ENCODE assay signal across 23 cellular contexts in the genomic region with DNA sequence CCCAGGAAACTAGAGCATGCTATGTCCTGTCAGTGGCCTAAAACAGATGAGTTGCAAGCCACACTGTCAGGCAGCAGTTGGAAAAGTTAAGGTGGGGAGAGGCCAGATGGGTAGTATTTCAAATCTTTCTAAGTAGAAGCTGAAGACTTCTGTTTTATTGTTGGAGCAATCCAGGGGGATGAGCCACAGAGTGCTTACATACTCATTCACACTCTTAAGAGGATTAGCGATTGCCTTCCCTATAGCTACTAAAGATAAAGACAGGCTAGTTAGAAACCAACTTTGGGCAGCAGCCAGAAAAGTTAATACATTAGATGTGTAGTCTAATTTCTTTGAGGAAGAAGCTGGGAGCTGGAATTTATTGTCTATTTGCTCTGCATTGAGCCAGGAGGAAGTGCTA.
A peak's percentile ranks its signal among the peaks of the same experiment; 100 is the strongest.
DNase-seq lines count a peak whose midpoint lies in the region; ATAC-seq, FAIRE-seq and TF ChIP-seq lines count a peak whose summit lies in the region.
"Had no signal": no experiment of that assay in that cellular context is flagged by ENCODE, and none has a peak within 500 bp of the region (broad histone marks: within the 10 kb centered on the region; RNA-seq: fewer than 3 reads in every experiment).

No MANE protein-coding gene starts in this region.

- no peak overlapping the region for H3K56ac ChIP-seq in H1 (replicated peaks; ENCODE audit: insufficient read length, low read depth, low read length)

- H2BK5ac ChIP-seq in H1 (ENCODE audit: low read depth, low read length): no peak overlapping the region

- 0 out of 2 replicates have a peak overlapping the region, but pooled peaks have one; percentile 23 for H2BK12ac ChIP-seq in H1 (ENCODE audit: low read depth, low read length)

- H3K27me3 ChIP-seq in HAP-1 (ENCODE audit: low read depth) (no peaks in the 10 kb centered on the region), H1 (replicated peaks in 1 of 4; ENCODE audit: control insufficient read depth in 3 of 4, extremely low read depth in 1 of 4, insufficient read depth in 3 of 4, low read length in 3 of 4) (no peaks in the 10 kb centered on the region)

- CTCF ChIA-PET in H1 (lab: Charles Lee; ENCODE audit: partially characterized antibody): interaction anchor here (0.9 kb wide), 1 partner anchor 32 kb away, joined by 3 read pairs; no protein-coding TSS in a partner anchor

- TF ChIP-seq EP300 in H1 (IDR thresholded peaks at IDR 0.05; ENCODE audit: borderline replicate concordance in 1 of 2, low read depth in 2 of 2, low read length in 2 of 2): no peak

- no peak overlapping the region for H3K27ac ChIP-seq in H1 (ENCODE audit: low read depth, low read length)
- H3K27ac ChIP-seq: A549 had no signal

- 73% methylated on average over 1 of the region's 1 CpG; no CpG with 5 or more reads in 1 of the 2 experiments for WGBS in H1 (ENCODE audit: extremely low coverage in 1 of 2, insufficient coverage in 1 of 2, insufficient read length in 1 of 2, insufficient replicate concordance in 2 of 2, low coverage in 1 of 2, low lambda C conversion rate in 2 of 2, missing lambda C conversion rate in 1 of 2), 2 experiments

- no peak overlapping the region for H3K9ac ChIP-seq in H1 (replicated peaks in 1 of 4; ENCODE audit: extremely low read depth in 1 of 4, low read depth in 3 of 4, low read length in 3 of 4)
- H3K9ac ChIP-seq: SK-N-SH had no signal

- H4K5ac ChIP-seq in H1 (ENCODE audit: insufficient read length, low read depth, low read length): no peak overlapping the region

- POLR2A ChIA-PET in H1 (lab: Charles Lee; ENCODE audit: partially characterized antibody): no interaction called here

- H3K4me3 ChIP-seq in HAP-1: no peak overlapping the region
- H3K4me3 ChIP-seq in H1 (ENCODE audit: extremely low read depth in 1 of 4, insufficient read depth in 2 of 4, low read depth in 3 of 4, low read length in 4 of 4): no peak overlapping the region
- no peak overlapping the region for H3K4me3 ChIP-seq in retinal pigment epithelial cell (ENCODE audit: low read length)
- H3K4me3 ChIP-seq: A549 had no signal

- H3K79me2 ChIP-seq in H1 (ENCODE audit: control insufficient read depth in 1 of 2, insufficient read depth in 2 of 2, low read length in 2 of 2): no peaks in the 10 kb centered on the region

- H2AK5ac ChIP-seq in H1 (ENCODE audit: low read depth, low read length): no peak overlapping the region

- in situ Hi-C loops in HAP-1 (cut with MboI; ENCODE audit: low sequenced_read_pairs): no loop called here

- peaks cover 6% of the 10 kb centered on the region for H3K4me1 ChIP-seq in HAP-1
- no peaks in the 10 kb centered on the region for H3K4me1 ChIP-seq in H1 (replicated peaks in 1 of 4; ENCODE audit: control insufficient read depth in 3 of 4, insufficient read depth in 4 of 4, low read length in 3 of 4)
- H3K4me1 ChIP-seq: A549 had no signal

- no peak overlapping the region for H3K14ac ChIP-seq in H1 (ENCODE audit: insufficient read length)

- TF ChIP-seq POLR2A in H1 (IDR thresholded peaks at IDR 0.05; ENCODE audit: control extremely low read depth in 1 of 2, low read depth in 2 of 2, low read length in 2 of 2): no peak

- no peak overlapping the region for H2BK15ac ChIP-seq in H1 (ENCODE audit: low read length)

- H3K9me3 ChIP-seq in HAP-1: peaks cover 5% of the 10 kb centered on the region; the same call in 1 of the 2 replicates
- H3K9me3 ChIP-seq in H1 (ENCODE audit: insufficient read depth in 2 of 2, low read depth in 1 of 2, low read length in 1 of 2): peaks cover 4 to 5% of the 10 kb centered on the region in 2 experiments
- H3K9me3 ChIP-seq: A549, SK-N-SH had no signal

- no peak overlapping the region for H3K4ac ChIP-seq in H1 (replicated peaks; ENCODE audit: insufficient read length, low read depth, low read length)

- H3K79me1 ChIP-seq in H1 (ENCODE audit: low read depth, low read length): no peaks in the 10 kb centered on the region

- H2BK20ac ChIP-seq in H1 (ENCODE audit: low read length): no peak overlapping the region

- DNase-seq in HAP-1 (ENCODE audit: low spot score in 2 of 2): peak; percentile 51 to 82
- peak; percentile 87 to 97 for DNase-seq in NCI-H524 (lab: John Stamatoyannopoulos, UW)
- no peak for DNase-seq in H1 (ENCODE audit: low read depth in 1 of 2, low spot score in 2 of 2)
- peak; percentile 35 for DNase-seq in retinal pigment epithelial cell (ENCODE audit: low read depth)
- DNase-seq in NCI-H1048 (lab: John Stamatoyannopoulos, UW): no peak
- DNase-seq in AG08396 (ENCODE audit: low spot score): no peak
- DNase-seq: C1 segment of cervical spinal cord; CD4-positive, alpha-beta memory T cell; COR-L47; DMS153; DND-41; MV-4-11; NCI-H1105 treated with DMSO at 0.1 percent for 48 hours; NCI-H146; NCI-H1930; NCI-H2107; NCI-H2227 treated with DMSO at 0.1 percent for 48 hours; PC-3; SK-N-SH; SW 1271 had no signal

- no peaks in the 10 kb centered on the region for H3K23me2 ChIP-seq in H1 (ENCODE audit: low read depth, low read length)

- peak overlapping the region; percentile 16; the same call in 1 of the 2 replicates for H2AFZ ChIP-seq in H1 (ENCODE audit: low read length)

- ATAC-seq in GM18858 (IDR thresholded peaks at IDR 0.05; ENCODE audit: unreplicated experiment): no peak
- ATAC-seq: A549, PC-3 had no signal

- no peak overlapping the region for H4K91ac ChIP-seq in H1 (replicated peaks; ENCODE audit: insufficient read length, low read length)

- H4K8ac ChIP-seq in H1 (ENCODE audit: extremely low read depth, insufficient read depth, low read length): no peak overlapping the region

- H3K4me2 ChIP-seq in H1 (ENCODE audit: insufficient read depth in 1 of 2, low read depth in 2 of 2, low read length in 2 of 2): no peak overlapping the region
- H3K4me2 ChIP-seq: A549, SK-N-SH had no signal

- H3K23ac ChIP-seq in H1 (ENCODE audit: insufficient read length): no peak overlapping the region

- H4K20me1 ChIP-seq in H1 (replicated peaks in 1 of 2; ENCODE audit: control insufficient read depth in 1 of 2, insufficient read depth in 2 of 2, low read length in 2 of 2): no peaks in the 10 kb centered on the region

- TF ChIP-seq CTCF in H1 (IDR thresholded peaks at IDR 0.05; ENCODE audit: control extremely low read depth in 1 of 3, insufficient read depth in 1 of 3, low read depth in 1 of 3, low read length in 3 of 3) (no peak), retinal pigment epithelial cell (conservative IDR thresholded peaks at IDR 0.05; ENCODE audit: low read depth, low read length) (no peak)

- FAIRE-seq in H1 (lab: Jason Lieb, UNC): no peak
- FAIRE-seq: A549, GM18507 had no signal

- no peak overlapping the region for H2BK120ac ChIP-seq in H1 (replicated peaks; ENCODE audit: low read depth, low read length)

- H3K36me3 ChIP-seq in HAP-1 (replicated peaks) (no peaks in the 10 kb centered on the region), H1 (ENCODE audit: control insufficient read depth in 2 of 4, insufficient read depth in 4 of 4, low read length in 3 of 4) (no peaks in the 10 kb centered on the region)

- H3K18ac ChIP-seq in H1 (ENCODE audit: extremely low read depth, low read length): no peak overlapping the region

- TF ChIP-seq RAD21 in H1 (IDR thresholded peaks at IDR 0.05 in 1 of 2, conservative IDR thresholded peaks at IDR 0.05 in 1 of 2; ENCODE audit: low read depth in 2 of 2, low read length in 2 of 2): no peak

TF ChIP-seq in H1, 55 proteins besides CTCF, POLR2A, EP300 and RAD21:
- TF ChIP-seq CBX5 (IDR thresholded peaks at IDR 0.05; ENCODE audit: low read depth, low read length): no peak
- no peak for TF ChIP-seq CHD2 (IDR thresholded peaks at IDR 0.05; ENCODE audit: low read length)
- TF ChIP-seq, protein P1, sequence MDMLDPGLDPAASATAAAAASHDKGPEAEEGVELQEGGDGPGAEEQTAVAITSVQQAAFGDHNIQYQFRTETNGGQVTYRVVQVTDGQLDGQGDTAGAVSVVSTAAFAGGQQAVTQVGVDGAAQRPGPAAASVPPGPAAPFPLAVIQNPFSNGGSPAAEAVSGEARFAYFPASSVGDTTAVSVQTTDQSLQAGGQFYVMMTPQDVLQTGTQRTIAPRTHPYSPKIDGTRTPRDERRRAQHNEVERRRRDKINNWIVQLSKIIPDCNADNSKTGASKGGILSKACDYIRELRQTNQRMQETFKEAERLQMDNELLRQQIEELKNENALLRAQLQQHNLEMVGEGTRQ (IDR thresholded peaks at IDR 0.05; ENCODE audit: low read length): no peak
- TF ChIP-seq RBBP5 (IDR thresholded peaks at IDR 0.05; ENCODE audit: borderline replicate concordance, low read depth, low read length): no peak
- TF ChIP-seq, protein P2, sequence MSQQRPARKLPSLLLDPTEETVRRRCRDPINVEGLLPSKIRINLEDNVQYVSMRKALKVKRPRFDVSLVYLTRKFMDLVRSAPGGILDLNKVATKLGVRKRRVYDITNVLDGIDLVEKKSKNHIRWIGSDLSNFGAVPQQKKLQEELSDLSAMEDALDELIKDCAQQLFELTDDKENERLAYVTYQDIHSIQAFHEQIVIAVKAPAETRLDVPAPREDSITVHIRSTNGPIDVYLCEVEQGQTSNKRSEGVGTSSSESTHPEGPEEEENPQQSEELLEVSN (IDR thresholded peaks at IDR 0.05): no peak
- TF ChIP-seq SRF (IDR thresholded peaks at IDR 0.05; ENCODE audit: low read depth, low read length): no peak
- no peak for TF ChIP-seq KDM5A (IDR thresholded peaks at IDR 0.05; ENCODE audit: low read length)
- no peak for TF ChIP-seq CBX8 (IDR thresholded peaks at IDR 0.05; ENCODE audit: borderline replicate concordance, low read depth, low read length)
- no peak for TF ChIP-seq SP1 (IDR thresholded peaks at IDR 0.05; ENCODE audit: low read depth, low read length)
- TF ChIP-seq GABPA (IDR thresholded peaks at IDR 0.05; ENCODE audit: borderline replicate concordance, insufficient read depth, low read length): no peak
- TF ChIP-seq SAP30 (IDR thresholded peaks at IDR 0.05; ENCODE audit: insufficient read depth, insufficient replicate concordance, low read length): no peak
- no peak for TF ChIP-seq CREB1 (IDR thresholded peaks at IDR 0.05)
- no peak for TF ChIP-seq SUZ12 (IDR thresholded peaks at IDR 0.05; ENCODE audit: low read length)
- TF ChIP-seq HDAC6 (IDR thresholded peaks at IDR 0.05; ENCODE audit: low read depth, low read length): no peak

Comparison
In these comparisons a context has a peak if more than half of its experiments do, and no peak if none do; other contexts are left out.
1. DNase-seq: peak in HAP-1 (2 of 2), NCI-H524 (2 of 2) and retinal pigment epithelial cell (single experiment); none in H1 (0 of 2), NCI-H1048 (single experiment) and AG08396 (single experiment).